Comparison of ENCODE assay signal across 22 cellular contexts in genomic region chr3:48915296-48915695, GRCh38. TPM values are rescaled to one million over a fixed set of nuclear protein-coding genes. Genes with fewer than 3 reads are reported as not detected.
A peak's percentile ranks its signal among the peaks of the same experiment; 100 is the strongest.
DNase-seq lines count a peak whose midpoint lies in the region; ATAC-seq lines count a peak whose summit lies in the region.
"Had no signal": no experiment of that assay in that cellular context is flagged by ENCODE, and none has a peak within 500 bp of the region (broad histone marks: within the 10 kb centered on the region; RNA-seq: fewer than 3 reads in every experiment).

No MANE protein-coding gene starts in this region.

- POLR2A ChIA-PET in CD4-positive, alpha-beta memory T cell (lab: Charles Lee; ENCODE audit: partially characterized antibody) = no interaction called here

- H3K27me3 Mint-ChIP-seq in T-helper 1 cell treated with Interleukin-12 subunit alpha and Interleukin-12 subunit beta and Interleukin-4 antibody, amounts not matched to agents 30 μg/mL and 1 μg/mL, for 36 hours (ENCODE audit: low read depth) = no peaks in the 10 kb centered on the region
- no peaks in the 10 kb centered on the region for H3K27me3 Mint-ChIP-seq in CD4-positive, alpha-beta memory T cell
- no peaks in the 10 kb centered on the region for H3K27me3 Mint-ChIP-seq in activated T-helper 2 cell treated with anti-CD3 and anti-CD28 coated beads, Interferon-gamma antibody, Interleukin-2, Interleukin-4, amounts not matched to agents 10 μg/mL and 5 μg/mL and 100 μg/mL, durations not matched to agents 14 hours and 24 hours and 36 hours (ENCODE audit: low read depth)

- no peaks in the 10 kb centered on the region for H3K9me3 Mint-ChIP-seq in T-helper 1 cell treated with Interleukin-12 subunit alpha and Interleukin-12 subunit beta and Interleukin-4 antibody, amounts not matched to agents 30 μg/mL and 1 μg/mL, for 36 hours
- no peaks in the 10 kb centered on the region for H3K9me3 Mint-ChIP-seq in CD4-positive, alpha-beta memory T cell
- H3K9me3 Mint-ChIP-seq in activated T-helper 2 cell treated with anti-CD3 and anti-CD28 coated beads, Interferon-gamma antibody, Interleukin-2, Interleukin-4, amounts not matched to agents 10 μg/mL and 5 μg/mL and 100 μg/mL, durations not matched to agents 14 hours and 24 hours and 36 hours = no peaks in the 10 kb centered on the region

- intact Hi-C loops in CD4-positive, alpha-beta memory T cell (cut with micrococcal nuclease) = loop anchor here (10.0 kb wide), 1 partner anchor 230 kb away; the partner anchor contains the start of gene NCKIPSD
- intact Hi-C loops in activated T-helper 2 cell treated with anti-CD3 and anti-CD28 coated beads, Interferon-gamma antibody, Interleukin-2, Interleukin-4, amounts not matched to agents 10 μg/mL and 5 μg/mL and 100 μg/mL, durations not matched to agents 14 hours and 24 hours and 36 hours (cut with micrococcal nuclease) = loop anchor here (5.0 kb wide), 2 partner anchors 72 to 253 kb away; partner anchors contain the start of gene CELSR3

- H4K91ac ChIP-seq in mesenchymal stem cell (ENCODE audit: low read length) = no peak overlapping the region

- no peak overlapping the region for H3K4me3 Mint-ChIP-seq in T-helper 1 cell treated with Interleukin-12 subunit alpha and Interleukin-12 subunit beta and Interleukin-4 antibody, amounts not matched to agents 30 μg/mL and 1 μg/mL, for 36 hours
- peak overlapping the region in 1 of 8 donors; percentile 30 for H3K4me3 Mint-ChIP-seq in CD4-positive, alpha-beta memory T cell
- no peak overlapping the region for H3K4me3 Mint-ChIP-seq in activated T-helper 2 cell treated with anti-CD3 and anti-CD28 coated beads, Interferon-gamma antibody, Interleukin-2, Interleukin-4, amounts not matched to agents 10 μg/mL and 5 μg/mL and 100 μg/mL, durations not matched to agents 14 hours and 24 hours and 36 hours (ENCODE audit: low read depth)

- no peak overlapping the region for H3K4me2 ChIP-seq in mesenchymal stem cell (ENCODE audit: low read length, poor library complexity, severe bottlenecking)

- DNase-seq in T-helper 1 cell (no peak), mesenchymal stem cell (peak; percentile 74), nucleus accumbens (lab: John Stamatoyannopoulos, UW) (no peak), NCI-H2081 treated with DMSO at 0.1 percent for 48 hours (lab: John Stamatoyannopoulos, UW) (no peak)
- DNase-seq in CD4-positive, alpha-beta memory T cell = no peak
- DNase-seq in activated T-helper 2 cell treated with anti-CD3 and anti-CD28 coated beads, Interferon-gamma antibody, Interleukin-2, Interleukin-4, amounts not matched to agents 10 μg/mL and 5 μg/mL and 100 μg/mL, durations not matched to agents 14 hours and 24 hours and 36 hours (ENCODE audit: low spot score) = no peak
- DNase-seq: 8988T, amniotic stem cell, BE2C, cerebellar nuclear complex, GDM1, HCEC 1CT, hippocampal formation, Kasumi-1, kidney, mammary epithelial cell, NCI-H1092, NCI-H524 treated with DMSO at 0.1 percent for 48 hours, SHP77 had no signal

- H3K14ac ChIP-seq in mesenchymal stem cell (ENCODE audit: low read length in 2 of 2) = no peak overlapping the region

- peaks cover 9% of the 10 kb centered on the region for H3K36me3 Mint-ChIP-seq in T-helper 1 cell treated with Interleukin-12 subunit alpha and Interleukin-12 subunit beta and Interleukin-4 antibody, amounts not matched to agents 30 μg/mL and 1 μg/mL, for 36 hours (ENCODE audit: low read depth)
- H3K36me3 Mint-ChIP-seq in CD4-positive, alpha-beta memory T cell = peaks cover 0 to 13% of the 10 kb centered on the region in 2 donors
- H3K36me3 Mint-ChIP-seq in activated T-helper 2 cell treated with anti-CD3 and anti-CD28 coated beads, Interferon-gamma antibody, Interleukin-2, Interleukin-4, amounts not matched to agents 10 μg/mL and 5 μg/mL and 100 μg/mL, durations not matched to agents 14 hours and 24 hours and 36 hours (ENCODE audit: low read depth) = peaks cover 5% of the 10 kb centered on the region

- H3K9me3 ChIP-seq in CD4-positive, alpha-beta memory T cell (ENCODE audit: control insufficient read depth in 1 of 2, low read length in 2 of 2) = no peaks in the 10 kb centered on the region
- H3K9me3 ChIP-seq in mesenchymal stem cell (ENCODE audit: control insufficient read depth, low read length) = no peaks in the 10 kb centered on the region
- H3K9me3 ChIP-seq: BE2C, tibial nerve had no signal

- no peak overlapping the region for H2AK5ac ChIP-seq in mesenchymal stem cell (ENCODE audit: low read length, severe bottlenecking)

- no peak overlapping the region for H2BK15ac ChIP-seq in mesenchymal stem cell (ENCODE audit: low read depth, poor library complexity, severe bottlenecking)

- no peak overlapping the region for H3K4me3 ChIP-seq in CD4-positive, alpha-beta memory T cell (ENCODE audit: low read length in 2 of 2)
- H3K4me3 ChIP-seq in mesenchymal stem cell (ENCODE audit: insufficient read depth in 1 of 2, low read depth in 1 of 2, low read length in 2 of 2) = no peak overlapping the region
- H3K4me3 ChIP-seq: tibial nerve had no signal

- peak overlapping the region; percentile 49 for H3K27ac Mint-ChIP-seq in T-helper 1 cell treated with Interleukin-12 subunit alpha and Interleukin-12 subunit beta and Interleukin-4 antibody, amounts not matched to agents 30 μg/mL and 1 μg/mL, for 36 hours
- peak overlapping the region in 6 of 7 donors; percentile 12 to 71 (median 54) for H3K27ac Mint-ChIP-seq in CD4-positive, alpha-beta memory T cell
- H3K27ac Mint-ChIP-seq in activated T-helper 2 cell treated with anti-CD3 and anti-CD28 coated beads, Interferon-gamma antibody, Interleukin-2, Interleukin-4, amounts not matched to agents 10 μg/mL and 5 μg/mL and 100 μg/mL, durations not matched to agents 14 hours and 24 hours and 36 hours = peak overlapping the region; percentile 42

- H3K4me1 Mint-ChIP-seq in T-helper 1 cell treated with Interleukin-12 subunit alpha and Interleukin-12 subunit beta and Interleukin-4 antibody, amounts not matched to agents 30 μg/mL and 1 μg/mL, for 36 hours (ENCODE audit: low read depth) = peaks cover 15% of the 10 kb centered on the region
- peaks cover 7 to 27% (median 17%) of the 10 kb centered on the region in 4 donors for H3K4me1 Mint-ChIP-seq in CD4-positive, alpha-beta memory T cell
- peaks cover 15% of the 10 kb centered on the region for H3K4me1 Mint-ChIP-seq in activated T-helper 2 cell treated with anti-CD3 and anti-CD28 coated beads, Interferon-gamma antibody, Interleukin-2, Interleukin-4, amounts not matched to agents 10 μg/mL and 5 μg/mL and 100 μg/mL, durations not matched to agents 14 hours and 24 hours and 36 hours (ENCODE audit: low read depth)

- WGBS in mesenchymal stem cell = 76% methylated on average over 1 of the region's 1 CpG

- no peak overlapping the region for H3K18ac ChIP-seq in mesenchymal stem cell (ENCODE audit: low read depth in 1 of 2, low read length in 2 of 2)

- H3K9ac ChIP-seq in mesenchymal stem cell (ENCODE audit: low read length) = no peak overlapping the region

- H2BK5ac ChIP-seq in mesenchymal stem cell (ENCODE audit: low read depth, low read length, poor library complexity, severe bottlenecking) = no peak overlapping the region

- H3K4me1 ChIP-seq in CD4-positive, alpha-beta memory T cell (ENCODE audit: insufficient read depth, low read length) = peaks cover 14% of the 10 kb centered on the region
- H3K4me1 ChIP-seq in mesenchymal stem cell (ENCODE audit: control insufficient read depth, insufficient read depth, low read depth, low read length) = peaks cover 9% of the 10 kb centered on the region
- H3K4me1 ChIP-seq: BE2C had no signal

- no peak overlapping the region for H3K23ac ChIP-seq in mesenchymal stem cell (ENCODE audit: low read length in 2 of 2)

- no peak overlapping the region for H2BK120ac ChIP-seq in mesenchymal stem cell (ENCODE audit: low read depth, low read length)

- CTCF ChIA-PET in CD4-positive, alpha-beta memory T cell (lab: Charles Lee; ENCODE audit: partially characterized antibody) = interaction anchor here (7.6 kb wide), 1 partner anchor 17 kb away, joined by 45 read pairs; the partner anchor contains the start of gene SLC25A20

- no peak for ATAC-seq in HG03139 (IDR thresholded peaks at IDR 0.05; ENCODE audit: unreplicated experiment)

- no peaks in the 10 kb centered on the region for H3K36me3 ChIP-seq in CD4-positive, alpha-beta memory T cell (ENCODE audit: insufficient read depth, low read length)
- H3K36me3 ChIP-seq in mesenchymal stem cell (ENCODE audit: control insufficient read depth in 1 of 2, insufficient read depth in 2 of 2, low read depth in 1 of 2, low read length in 2 of 2) = no peaks in the 10 kb centered on the region
- H3K36me3 ChIP-seq: BE2C, tibial nerve had no signal

- no peaks in the 10 kb centered on the region for H3K27me3 ChIP-seq in CD4-positive, alpha-beta memory T cell (ENCODE audit: insufficient read depth, low read length)
- no peaks in the 10 kb centered on the region for H3K27me3 ChIP-seq in mesenchymal stem cell (ENCODE audit: control insufficient read depth in 1 of 2, insufficient read depth in 1 of 2, low read length in 2 of 2)
- H3K27me3 ChIP-seq: BE2C, tibial nerve had no signal

- H4K8ac ChIP-seq in mesenchymal stem cell (ENCODE audit: low read length) = no peak overlapping the region

- no peak overlapping the region for H2BK12ac ChIP-seq in mesenchymal stem cell (ENCODE audit: low read length in 2 of 2)

- no peak overlapping the region for H3K4ac ChIP-seq in mesenchymal stem cell (ENCODE audit: low read depth in 1 of 2, low read length in 2 of 2)

- peaks cover 2% of the 10 kb centered on the region for H3K79me1 ChIP-seq in mesenchymal stem cell (replicated peaks; ENCODE audit: low read length, poor library complexity, severe bottlenecking)

- no peak overlapping the region for H2AFZ ChIP-seq in mesenchymal stem cell (ENCODE audit: low read depth, low read length)

- H3K27ac ChIP-seq in CD4-positive, alpha-beta memory T cell (ENCODE audit: low read depth, low read length) = no peak overlapping the region
- no peak overlapping the region for H3K27ac ChIP-seq in mesenchymal stem cell (ENCODE audit: low read length, poor library complexity, severe bottlenecking)
- H3K27ac ChIP-seq: tibial nerve had no signal

RNA-seq across cellular contexts. Expression of gene ARIH2, which starts 3.3 kb away (rescaled TPM):
- total RNA-seq in CD4-positive, alpha-beta memory T cell = 100 to 1,000 TPM; 141 to 149 TPM
- polyA plus RNA-seq in CD4-positive, alpha-beta memory T cell = 100 to 1,000 TPM; 109 to 153 TPM
- total RNA-seq in activated T-helper 2 cell treated with anti-CD3 and anti-CD28 coated beads, Interferon-gamma antibody, Interleukin-2, Interleukin-4, amounts not matched to agents 10 μg/mL and 5 μg/mL and 100 μg/mL, durations not matched to agents 14 hours and 24 hours and 36 hours = 156 and 163 TPM in 2 replicates
- polyA plus RNA-seq in mesenchymal stem cell (2013, experiment 1 of 2) = 45.9 TPM
- polyA plus RNA-seq in mesenchymal stem cell (2013, experiment 2 of 2) = 46.2 TPM

RNA-seq across cellular contexts. Expression of gene SLC25A20, which starts 16.6 kb away (rescaled TPM):
- 10 to 100 TPM; 12.7 to 19.2 TPM for total RNA-seq in CD4-positive, alpha-beta memory T cell
- 10 to 100 TPM; 21.9 to 67.6 TPM for polyA plus RNA-seq in CD4-positive, alpha-beta memory T cell
- 16.2 and 19.0 TPM in 2 replicates for total RNA-seq in activated T-helper 2 cell treated with anti-CD3 and anti-CD28 coated beads, Interferon-gamma antibody, Interleukin-2, Interleukin-4, amounts not matched to agents 10 μg/mL and 5 μg/mL and 100 μg/mL, durations not matched to agents 14 hours and 24 hours and 36 hours
- 11.0 TPM for polyA plus RNA-seq in mesenchymal stem cell (2013, experiment 1 of 2)
- polyA plus RNA-seq in mesenchymal stem cell (2013, experiment 2 of 2) = 11.6 TPM
